Comparison of ENCODE assay signal across 10 cellular contexts in genomic region chr10:110363572-110364411, GRCh38. TPM values are rescaled to one million over a fixed set of nuclear protein-coding genes. Genes with fewer than 3 reads are reported as not detected.
DNase-seq lines count a peak whose midpoint lies in the region; ATAC-seq and TF ChIP-seq lines count a peak whose summit lies in the region.
"Had no signal": no experiment of that assay in that cellular context is flagged by ENCODE, and none has a peak within 500 bp of the region (broad histone marks: within the 10 kb centered on the region; RNA-seq: fewer than 3 reads in every experiment).

No MANE protein-coding gene starts in this region.

- CTCF ChIA-PET in OCI-LY7 (lab: Charles Lee; ENCODE audit: unreplicated experiment) = interaction anchor here (0.7 kb wide), 1 partner anchor 65 kb away, joined by 3 read pairs; no protein-coding TSS in a partner anchor

- BruUV-seq in OCI-LY7 (replicated peaks; lab: Mats Ljungman, UMichigan) = no TSS peak

- H3K27me3 Mint-ChIP-seq in CD4-positive, CD25-positive, alpha-beta regulatory T cell = no peaks in the 10 kb centered on the region

- H3K4me3 Mint-ChIP-seq in CD4-positive, CD25-positive, alpha-beta regulatory T cell = peak overlapping the region; percentile 62 to 69 (median 65)

- POLR2A ChIA-PET in OCI-LY7 (lab: Charles Lee) = no interaction called here

- TF ChIP-seq CTCF in OCI-LY7 (conservative IDR thresholded peaks at IDR 0.05; ENCODE audit: low read length) = no peak

- peak overlapping the region in 2 of 3 donors; percentile 29 to 31 for H3K27ac Mint-ChIP-seq in CD4-positive, CD25-positive, alpha-beta regulatory T cell

- no peaks in the 10 kb centered on the region for H4K20me1 ChIP-seq in OCI-LY7 (ENCODE audit: insufficient read depth, low read length)

- no peaks in the 10 kb centered on the region for H3K36me3 ChIP-seq in CD4-positive, CD25-positive, alpha-beta regulatory T cell (ENCODE audit: control insufficient read depth, insufficient read depth, low read length)
- no peaks in the 10 kb centered on the region for H3K36me3 ChIP-seq in OCI-LY7 (ENCODE audit: insufficient read depth, low read length)
- H3K36me3 ChIP-seq: ovary had no signal

- peak overlapping the region; percentile 10 for H3K27ac ChIP-seq in CD4-positive, CD25-positive, alpha-beta regulatory T cell (ENCODE audit: insufficient read depth, low read length, poor library complexity, severe bottlenecking)
- H3K27ac ChIP-seq in angular gyrus (ENCODE audit: low read depth, low read length) (peak overlapping the region; percentile 26), OCI-LY7 (ENCODE audit: low read depth, low read length, poor library complexity, severe bottlenecking) (no peak overlapping the region)
- H3K27ac ChIP-seq: ovary had no signal

- H3K36me3 Mint-ChIP-seq in CD4-positive, CD25-positive, alpha-beta regulatory T cell = no peaks in the 10 kb centered on the region

- H2AFZ ChIP-seq in OCI-LY7 (ENCODE audit: low read length) = no peak overlapping the region

- H3K79me2 ChIP-seq in OCI-LY7 (ENCODE audit: insufficient read depth, low read depth, low read length) = no peaks in the 10 kb centered on the region

- ATAC-seq in CD4-positive, CD25-positive, alpha-beta regulatory T cell (ENCODE audit: low read depth in 2 of 2) = peak in 1 of 2 donors; percentile 57
- ATAC-seq in HG02981 (IDR thresholded peaks at IDR 0.05; ENCODE audit: unreplicated experiment) (no peak), HG03108 (IDR thresholded peaks at IDR 0.05; ENCODE audit: unreplicated experiment) (no peak)

- no peaks in the 10 kb centered on the region for H3K9me2 ChIP-seq in OCI-LY7 (ENCODE audit: insufficient read depth, low read length)

- peaks cover 0 to 3% (median 0%) of the 10 kb centered on the region in 7 donors for H3K9me3 Mint-ChIP-seq in CD4-positive, CD25-positive, alpha-beta regulatory T cell

- peak in 2 of 3 donors; percentile 12 to 64 for DNase-seq in CD4-positive, CD25-positive, alpha-beta regulatory T cell
- DNase-seq in NCI-H2171 treated with DMSO at 0.1 percent for 48 hours (lab: John Stamatoyannopoulos, UW) = peak; percentile 75
- DNase-seq in medulla oblongata (ENCODE audit: extremely low spot score) = peak; percentile 53
- no peak for DNase-seq in amniotic stem cell (lab: John Stamatoyannopoulos, UW)
- DNase-seq in OCI-LY7 (ENCODE audit: low spot score) = no peak
- DNase-seq: NCI-H1105 treated with DMSO at 0.1 percent for 48 hours, ovary had no signal

- peaks cover 8% of the 10 kb centered on the region for H3K4me1 ChIP-seq in CD4-positive, CD25-positive, alpha-beta regulatory T cell (ENCODE audit: control insufficient read depth, insufficient read depth, low read length, poor library complexity, severe bottlenecking)
- peaks cover 34% of the 10 kb centered on the region for H3K4me1 ChIP-seq in OCI-LY7 (ENCODE audit: insufficient read depth, low read length, poor library complexity, severe bottlenecking)

- intact Hi-C loops in OCI-LY7 (cut with micrococcal nuclease; ENCODE audit: unreplicated experiment) = no loop called here

- no peaks in the 10 kb centered on the region for H3K27me3 ChIP-seq in CD4-positive, CD25-positive, alpha-beta regulatory T cell (ENCODE audit: control insufficient read depth, insufficient read depth, low read length)
- H3K27me3 ChIP-seq: ovary had no signal

- H3K4me3 ChIP-seq in CD4-positive, CD25-positive, alpha-beta regulatory T cell (ENCODE audit: low read depth, low read length) = peak overlapping the region; percentile 54
- no peak overlapping the region for H3K4me3 ChIP-seq in OCI-LY7 (ENCODE audit: low read depth, low read length, poor library complexity, severe bottlenecking)
- H3K4me3 ChIP-seq: ovary had no signal

- peaks cover 7 to 20% (median 14%) of the 10 kb centered on the region in 4 donors for H3K4me1 Mint-ChIP-seq in CD4-positive, CD25-positive, alpha-beta regulatory T cell

- H3K4me2 ChIP-seq in OCI-LY7 (ENCODE audit: low read length) = no peak overlapping the region

- no peaks in the 10 kb centered on the region for H3K9me3 ChIP-seq in CD4-positive, CD25-positive, alpha-beta regulatory T cell (ENCODE audit: control insufficient read depth in 2 of 2, low read length in 2 of 2)
- no peaks in the 10 kb centered on the region for H3K9me3 ChIP-seq in OCI-LY7 (ENCODE audit: low read length)
- H3K9me3 ChIP-seq: ovary had no signal

RNA-seq across cellular contexts. Expression of gene SMNDC1, which starts 59.1 kb away (rescaled TPM):
- 52.1 TPM for total RNA-seq in CD4-positive, CD25-positive, alpha-beta regulatory T cell
- polyA plus RNA-seq in CD4-positive, CD25-positive, alpha-beta regulatory T cell = 10 to 100 TPM; 17.5 to 19.8 (median 17.8) TPM
- total RNA-seq in OCI-LY7 (2014; rRNA removed; shearing (Covaris generic)) = 8.1 and 10.0 TPM in 2 replicates
- 51.7 and 52.4 TPM in 2 replicates for total RNA-seq in OCI-LY7 (2022)

Comparison
In these comparisons a context has a peak if more than half of its experiments do, and no peak if none do; other contexts are left out.
1. DNase-seq: peak in CD4-positive, CD25-positive, alpha-beta regulatory T cell (2 of 3), NCI-H2171 treated with DMSO at 0.1 percent for 48 hours (single experiment) and medulla oblongata (single experiment); none in amniotic stem cell (single experiment) and OCI-LY7 (single experiment).